Comparison of ENCODE assay signal across 8 cellular contexts in genomic region chr13:33610471-33611015, GRCh38.
DNase-seq lines count a peak whose midpoint lies in the region; ATAC-seq and TF ChIP-seq lines count a peak whose summit lies in the region.

No MANE protein-coding gene starts in this region.

- 68 to 80% methylated on average over 1 to 17 of the region's 22 CpGs for WGBS in gastroesophageal sphincter (ENCODE audit: low coverage in 1 of 2), 2 donors

- H3K9me3 ChIP-seq in gastroesophageal sphincter = no peaks in the 10 kb centered on the region

- H3K36me3 ChIP-seq in gastroesophageal sphincter = no peaks in the 10 kb centered on the region

- H3K4me3 ChIP-seq in gastroesophageal sphincter (peak overlapping the region in 1 of 2 donors; percentile 36), foreskin fibroblast (ENCODE audit: low read depth in 1 of 2, low read length in 2 of 2) (no peak overlapping the region)

- H3K9me3 Mint-ChIP-seq in activated T-cell treated with anti-CD3 and anti-CD28 coated beads, Interleukin-2, amount 50 U/mL, for 24 hours = no peaks in the 10 kb centered on the region

- H3K4me1 ChIP-seq in gastroesophageal sphincter = peaks cover 0 to 39% (median 2%) of the 10 kb centered on the region in 3 donors

- TF ChIP-seq POLR2A in gastroesophageal sphincter (IDR thresholded peaks at IDR 0.05) = no peak
- TF ChIP-seq POLR2A in GM18505 (IDR thresholded peaks at IDR 0.05; ENCODE audit: borderline replicate concordance, extremely low read depth, insufficient read depth, insufficient read length) = no peak

- H3K4me3 Mint-ChIP-seq in activated T-cell treated with anti-CD3 and anti-CD28 coated beads, Interleukin-2, amount 50 U/mL, for 24 hours = peak overlapping the region; percentile 74

- TF ChIP-seq CTCF in gastroesophageal sphincter (IDR thresholded peaks at IDR 0.05) (no peak), foreskin fibroblast (IDR thresholded peaks at IDR 0.05; ENCODE audit: low read depth, low read length) (no peak)

- H3K27ac ChIP-seq in gastroesophageal sphincter = peak overlapping the region; percentile 10 to 75 (median 66)

- no peaks in the 10 kb centered on the region for H3K27me3 Mint-ChIP-seq in activated T-cell treated with anti-CD3 and anti-CD28 coated beads, Interleukin-2, amount 50 U/mL, for 24 hours

- H3K27me3 ChIP-seq in gastroesophageal sphincter = no peaks in the 10 kb centered on the region

- DNase-seq in NCI-H460 (ENCODE audit: extremely low read depth, low read depth) = peak; percentile 65
- peak; percentile 70 for DNase-seq in activated T-cell treated with anti-CD3 and anti-CD28 coated beads, Interleukin-2, amount 50 U/mL, for 24 hours
- DNase-seq in putamen (ENCODE audit: low spot score) = peak; percentile 81
- DNase-seq in SK-N-DZ (ENCODE audit: low spot score) = no peak
- DNase-seq in foreskin fibroblast = no peak

- no peaks in the 10 kb centered on the region for H3K36me3 Mint-ChIP-seq in activated T-cell treated with anti-CD3 and anti-CD28 coated beads, Interleukin-2, amount 50 U/mL, for 24 hours (ENCODE audit: low read depth)

- H3K4me1 Mint-ChIP-seq in activated T-cell treated with anti-CD3 and anti-CD28 coated beads, Interleukin-2, amount 50 U/mL, for 24 hours (ENCODE audit: low read depth) = peaks cover 49% of the 10 kb centered on the region

- H3K27ac Mint-ChIP-seq in activated T-cell treated with anti-CD3 and anti-CD28 coated beads, Interleukin-2, amount 50 U/mL, for 24 hours = peak overlapping the region; percentile 90

- TF ChIP-seq EP300 in gastroesophageal sphincter (IDR thresholded peaks at IDR 0.05) = no peak

- peak; percentile 39 for ATAC-seq in gastroesophageal sphincter
- no peak for ATAC-seq in HG03521 (IDR thresholded peaks at IDR 0.05; ENCODE audit: unreplicated experiment)
- no peak for ATAC-seq in GM18505 (IDR thresholded peaks at IDR 0.05; ENCODE audit: unreplicated experiment)

Comparison
In these comparisons a context has a peak if more than half of its experiments do, and no peak if none do; other contexts are left out.
1. DNase-seq: peak in NCI-H460 (single experiment), activated T-cell treated with anti-CD3 and anti-CD28 coated beads, Interleukin-2, amount 50 U/mL, for 24 hours (single experiment) and putamen (single experiment); none in SK-N-DZ (single experiment) and foreskin fibroblast (0 of 2).